Comparison of ENCODE assay signal across 23 cellular contexts in genomic region chr6:114445846-114446245, GRCh38.
DNase-seq lines count a peak whose midpoint lies in the region; ATAC-seq and TF ChIP-seq lines count a peak whose summit lies in the region.
"Had no signal": no experiment of that assay in that cellular context is flagged by ENCODE, and none has a peak within 500 bp of the region (broad histone marks: within the 10 kb centered on the region; RNA-seq: fewer than 3 reads in every experiment).

No MANE protein-coding gene starts in this region.

- H3K36me3 ChIP-seq in mucosa of descending colon (ENCODE audit: low read depth), result no peaks in the 10 kb centered on the region
- H3K36me3 ChIP-seq in CD8-positive, alpha-beta memory T cell (ENCODE audit: insufficient read depth, low read length), result no peaks in the 10 kb centered on the region

- TF ChIP-seq CTCF in mucosa of descending colon (IDR thresholded peaks at IDR 0.05), result no peak

- H3K4me3 ChIP-seq in mucosa of descending colon, result no peak overlapping the region
- H3K4me3 ChIP-seq in CD8-positive, alpha-beta memory T cell (ENCODE audit: low read length), result no peak overlapping the region
- H3K4me3 ChIP-seq: SK-N-MC had no signal

- H3K27ac Mint-ChIP-seq in CD8-positive, alpha-beta memory T cell, result no peak overlapping the region
- H3K27ac Mint-ChIP-seq: B cell, CD14-positive monocyte had no signal

- H3K27ac ChIP-seq in CD8-positive, alpha-beta memory T cell (ENCODE audit: low read depth, low read length), result no peak overlapping the region
- H3K27ac ChIP-seq: 22Rv1, SK-N-MC had no signal

- no peaks in the 10 kb centered on the region for H3K27me3 ChIP-seq in CD8-positive, alpha-beta memory T cell (ENCODE audit: insufficient read depth, low read length, poor library complexity, severe bottlenecking)

- H3K27me3 Mint-ChIP-seq in CD8-positive, alpha-beta memory T cell, result no peaks in the 10 kb centered on the region
- H3K27me3 Mint-ChIP-seq: B cell had no signal

- H3K4me1 ChIP-seq in mucosa of descending colon (ENCODE audit: low read depth), result peaks cover 6% of the 10 kb centered on the region
- no peaks in the 10 kb centered on the region for H3K4me1 ChIP-seq in CD8-positive, alpha-beta memory T cell (ENCODE audit: insufficient read depth, low read length)

- ATAC-seq in mucosa of descending colon, result peak; percentile 29
- no peak for ATAC-seq in HG03045 (IDR thresholded peaks at IDR 0.05; ENCODE audit: unreplicated experiment)
- ATAC-seq: HCT116, HepG2 had no signal

- H3K9me3 Mint-ChIP-seq in CD8-positive, alpha-beta memory T cell, result peaks cover 0 to 5% (median 0%) of the 10 kb centered on the region in 5 donors

- CTCF ChIA-PET in CD8-positive, alpha-beta memory T cell (lab: Charles Lee), result no interaction called here

- intact Hi-C loops in mucosa of descending colon (cut with DNase I, micrococcal nuclease), result no loop called here

- H3K4me3 Mint-ChIP-seq in CD8-positive, alpha-beta memory T cell, result no peak overlapping the region
- H3K4me3 Mint-ChIP-seq: B cell, CD14-positive monocyte had no signal

- H3K36me3 Mint-ChIP-seq in CD8-positive, alpha-beta memory T cell, result no peaks in the 10 kb centered on the region
- H3K36me3 Mint-ChIP-seq: CD14-positive monocyte had no signal

- no peaks in the 10 kb centered on the region for H3K9me3 ChIP-seq in mucosa of descending colon
- no peaks in the 10 kb centered on the region for H3K9me3 ChIP-seq in CD8-positive, alpha-beta memory T cell (ENCODE audit: low read length)

- POLR2A ChIA-PET in CD8-positive, alpha-beta memory T cell (lab: Charles Lee), result no interaction called here

- H3K4me1 Mint-ChIP-seq in CD8-positive, alpha-beta memory T cell, result no peaks in the 10 kb centered on the region
- H3K4me1 Mint-ChIP-seq: B cell, CD14-positive monocyte had no signal

- DNase-seq in DMS153 treated with DMSO at 0.1 percent for 48 hours (lab: John Stamatoyannopoulos, UW; ENCODE audit: unreplicated experiment) (peak; percentile 11), DMS153 (lab: John Stamatoyannopoulos, UW) (no peak), NCI-H1694 (lab: John Stamatoyannopoulos, UW) (peak; percentile 30), NCI-H524 treated with DMSO at 0.1 percent for 48 hours (lab: John Stamatoyannopoulos, UW) (peak; percentile 63), mucosa of descending colon (no peak)
- no peak for DNase-seq in stimulated activated CD4-positive, alpha-beta T cell treated with anti-CD3 and anti-CD28 coated beads, Interleukin-4, amount 100 ng/mL, for 1 hour
- DNase-seq in CD8-positive, alpha-beta memory T cell, result no peak
- DNase-seq: DND-41, Karpas-422, NCI-H1092, NCI-H1417 treated with DMSO at 0.1 percent for 48 hours, NCI-H187 treated with DMSO at 0.1 percent for 48 hours, NCI-H2107, NCI-H226, NCI-H510A, SIG-M5 had no signal

Comparison
In these comparisons a context has a peak if more than half of its experiments do, and no peak if none do; other contexts are left out.
1. DNase-seq: peak in DMS153 treated with DMSO at 0.1 percent for 48 hours (single experiment), NCI-H1694 (single experiment) and NCI-H524 treated with DMSO at 0.1 percent for 48 hours (single experiment); none in DMS153 (single experiment), mucosa of descending colon (0 of 3), stimulated activated CD4-positive, alpha-beta T cell treated with anti-CD3 and anti-CD28 coated beads, Interleukin-4, amount 100 ng/mL, for 1 hour (single experiment) and CD8-positive, alpha-beta memory T cell (0 of 5).